ENCODE assay signal across 8 cellular contexts in genomic region chr11:59680287-59681154, GRCh38. TPM values are rescaled to one million over a fixed set of nuclear protein-coding genes. Genes with fewer than 3 reads are reported as not detected.
DNase-seq lines count a peak whose midpoint lies in the region; ATAC-seq and TF ChIP-seq lines count a peak whose summit lies in the region.

No MANE protein-coding gene starts in this region.

- H3K4me3 ChIP-seq in suprapubic skin: no peak overlapping the region

- no peaks in the 10 kb centered on the region for H3K36me3 ChIP-seq in suprapubic skin

- no peaks in the 10 kb centered on the region for H3K27me3 ChIP-seq in suprapubic skin

- H3K27ac ChIP-seq in suprapubic skin: no peak overlapping the region

- no peaks in the 10 kb centered on the region for H3K9me3 ChIP-seq in suprapubic skin

- no peaks in the 10 kb centered on the region for H3K4me1 ChIP-seq in suprapubic skin

- ATAC-seq in GM21619 (IDR thresholded peaks at IDR 0.05; ENCODE audit: unreplicated experiment): peak; percentile 86

- WGBS in suprapubic skin: 59% methylated on average over 1 of the region's 1 CpG

- TF ChIP-seq EP300 in Ishikawa (IDR thresholded peaks at IDR 0.05; ENCODE audit: borderline replicate concordance) (no peak), suprapubic skin (IDR thresholded peaks at IDR 0.05) (no peak)

- peak; percentile 80 for TF ChIP-seq RAD21 in Ishikawa (IDR thresholded peaks at IDR 0.05; ENCODE audit: low read depth)

- TF ChIP-seq CTCF in suprapubic skin (IDR thresholded peaks at IDR 0.05): peak in 1 of 2 donors; percentile 66

- TF ChIP-seq POLR2A in suprapubic skin (IDR thresholded peaks at IDR 0.05): no peak

- in situ Hi-C loops in G401 (cut with HindIII; ENCODE audit: low sequenced_read_pairs): no loop called here

- peak; percentile 40 for DNase-seq in G401 (ENCODE audit: low spot score)
- DNase-seq in RPMI8226: peak; percentile 64
- peak; percentile 29 for DNase-seq in activated effector memory CD4-positive, alpha-beta T cell treated with Interleukin-2 at 50 U/mL for 16 hours
- peak; percentile 27 for DNase-seq in glomerular endothelial cell (ENCODE audit: extremely low read depth, low read depth, low spot score)
- peak; percentile 12 for DNase-seq in putamen (ENCODE audit: low spot score)
- DNase-seq in suprapubic skin (ENCODE audit: low spot score in 2 of 2): no peak

TF ChIP-seq in Ishikawa, 13 proteins besides CTCF, POLR2A, EP300 and RAD21:
- TF ChIP-seq TEAD4 (IDR thresholded peaks at IDR 0.05): no peak
- TF ChIP-seq EGR1 (IDR thresholded peaks at IDR 0.05): no peak
- no peak for TF ChIP-seq MAX (IDR thresholded peaks at IDR 0.05)
- no peak for TF ChIP-seq TCF12 (IDR thresholded peaks at IDR 0.05; ENCODE audit: low read depth)
- TF ChIP-seq CREB1 (IDR thresholded peaks at IDR 0.05; ENCODE audit: low read depth): no peak
- no peak for TF ChIP-seq REST (IDR thresholded peaks at IDR 0.05; ENCODE audit: low read depth)
- no peak for TF ChIP-seq FOXM1 (IDR thresholded peaks at IDR 0.05; ENCODE audit: borderline replicate concordance, low read depth)
- TF ChIP-seq ZBTB7A (IDR thresholded peaks at IDR 0.05; ENCODE audit: low read depth): no peak
- no peak for TF ChIP-seq USF1 (IDR thresholded peaks at IDR 0.05)
- no peak for TF ChIP-seq TAF1 (IDR thresholded peaks at IDR 0.05; ENCODE audit: low read depth)
- TF ChIP-seq CEBPB (IDR thresholded peaks at IDR 0.05): no peak
- no peak for TF ChIP-seq NFIC (IDR thresholded peaks at IDR 0.05)
- TF ChIP-seq YY1 (IDR thresholded peaks at IDR 0.05; ENCODE audit: low read depth): no peak

RNA-seq across cellular contexts. Expression of gene PATL1, which starts 11.7 kb away (rescaled TPM):
- total RNA-seq in G401 (2014; rRNA removed; shearing (Covaris generic)): 11.7 and 23.1 TPM in 2 replicates
- 16.2 and 30.7 TPM in 2 replicates for total RNA-seq in glomerular endothelial cell
- 10 to 100 TPM; 14.3 to 23.2 (median 19.2) TPM for total RNA-seq in suprapubic skin

RNA-seq across cellular contexts. Expression of gene OR10V1, which starts 33.1 kb away (rescaled TPM):
- total RNA-seq in G401 (2014; rRNA removed; shearing (Covaris generic)): not detected in 2 replicates
- total RNA-seq in glomerular endothelial cell (not detected in 2 replicates), suprapubic skin (not detected)

Comparison
In these comparisons a context has a peak if more than half of its experiments do, and no peak if none do; other contexts are left out.
1. DNase-seq: peak in G401 (single experiment), RPMI8226 (single experiment), activated effector memory CD4-positive, alpha-beta T cell treated with Interleukin-2 at 50 U/mL for 16 hours (single experiment), glomerular endothelial cell (single experiment) and putamen (single experiment); none in suprapubic skin (0 of 2).